In genomic region chr19:55353803-55354697, GRCh38 we compare ENCODE assay signal across 8 cellular contexts. TPM values are rescaled to one million over a fixed set of nuclear protein-coding genes. Genes with fewer than 3 reads are reported as not detected.
DNase-seq lines count a peak whose midpoint lies in the region; ATAC-seq and TF ChIP-seq lines count a peak whose summit lies in the region.

No MANE protein-coding gene starts in this region.

- no peaks in the 10 kb centered on the region for H3K9me3 Mint-ChIP-seq in T-helper 1 cell treated with Interleukin-12 subunit alpha and Interleukin-12 subunit beta and Interleukin-4 antibody, amounts not matched to agents 30 μg/mL and 1 μg/mL, for 36 hours

- peaks cover 20 to 48% (median 36%) of the 10 kb centered on the region in 10 experiments for H3K4me1 ChIP-seq in BLaER1 treated with 17β-estradiol and CSF1 and Interleukin-3, amounts not matched to agents 10 nM and 100 nM
- H3K4me1 ChIP-seq in right atrium auricular region (peaks cover 0 to 23% of the 10 kb centered on the region in 2 donors), gastrocnemius medialis (peaks cover 0 to 15% of the 10 kb centered on the region in 2 donors)

- peak overlapping the region; percentile 47 to 70 (median 54) for H3K4me3 ChIP-seq in BLaER1 treated with 17β-estradiol and CSF1 and Interleukin-3, amounts not matched to agents 10 nM and 100 nM
- H3K4me3 ChIP-seq in right atrium auricular region (peak overlapping the region; percentile 18 to 45), gastrocnemius medialis (peak overlapping the region; percentile 46 to 54 (median 50)), lower leg skin (ENCODE audit: low read depth, poor library complexity, severe bottlenecking) (no peak overlapping the region)

- peak in 62 of 76 experiments; percentile 25 to 95 (median 70) for DNase-seq in HUDEP-2 (lab: John Stamatoyannopoulos, UW; ENCODE audit: unreplicated experiment in 76 of 76)
- DNase-seq in amniotic epithelial cell (ENCODE audit: low read depth), result peak; percentile 45
- no peak for DNase-seq in right atrium auricular region (ENCODE audit: low spot score)
- DNase-seq in gastrocnemius medialis, result peak in 1 of 2 donors; percentile 36
- DNase-seq in lower leg skin (ENCODE audit: low spot score in 2 of 2), result no peak

- H3K9me3 ChIP-seq in BLaER1 treated with 17β-estradiol and CSF1 and Interleukin-3, amounts not matched to agents 10 nM and 100 nM (replicated peaks in 1 of 11), result no peaks in the 10 kb centered on the region; a peak in 1 of 22 replicates
- no peaks in the 10 kb centered on the region for H3K9me3 ChIP-seq in right atrium auricular region
- no peaks in the 10 kb centered on the region for H3K9me3 ChIP-seq in gastrocnemius medialis

- H3K4me1 Mint-ChIP-seq in T-helper 1 cell treated with Interleukin-12 subunit alpha and Interleukin-12 subunit beta and Interleukin-4 antibody, amounts not matched to agents 30 μg/mL and 1 μg/mL, for 36 hours (ENCODE audit: low read depth), result peaks cover 12% of the 10 kb centered on the region

- WGBS in lower leg skin, 2 donors, result 1 to 3% methylated on average over 26 to 39 of the region's 72 CpGs

- peak overlapping the region in 10 of 11 experiments; percentile 7 to 58 (median 38); a peak in 12 of 22 replicates for H3K9ac ChIP-seq in BLaER1 treated with 17β-estradiol and CSF1 and Interleukin-3, amounts not matched to agents 10 nM and 100 nM

- H3K36me3 ChIP-seq in BLaER1 treated with 17β-estradiol and CSF1 and Interleukin-3, amounts not matched to agents 10 nM and 100 nM, result no peaks in the 10 kb centered on the region; a peak in 1 of 22 replicates
- no peaks in the 10 kb centered on the region for H3K36me3 ChIP-seq in right atrium auricular region
- no peaks in the 10 kb centered on the region for H3K36me3 ChIP-seq in gastrocnemius medialis

- no peak overlapping the region for H3K27ac Mint-ChIP-seq in T-helper 1 cell treated with Interleukin-12 subunit alpha and Interleukin-12 subunit beta and Interleukin-4 antibody, amounts not matched to agents 30 μg/mL and 1 μg/mL, for 36 hours

- TF ChIP-seq POLR2A in gastrocnemius medialis (IDR thresholded peaks at IDR 0.05) (no peak), lower leg skin (IDR thresholded peaks at IDR 0.05) (no peak)

- peaks cover 60 to 76% (median 65%) of the 10 kb centered on the region in 11 experiments for H3K27me3 ChIP-seq in BLaER1 treated with 17β-estradiol and CSF1 and Interleukin-3, amounts not matched to agents 10 nM and 100 nM
- H3K27me3 ChIP-seq in right atrium auricular region (peaks cover 21 to 33% of the 10 kb centered on the region in 2 donors), gastrocnemius medialis (peaks cover 42 to 57% (median 54%) of the 10 kb centered on the region in 3 donors)

- intact Hi-C loops in gastrocnemius medialis (cut with DNase I; ENCODE audit: low total_unique reads), result no loop called here
- intact Hi-C loops in lower leg skin (cut with DNase I; ENCODE audit: low total_unique reads), result no loop called here

- in situ Hi-C loops in gastrocnemius medialis (cut with MboI; ENCODE audit: low sequenced_read_pairs in 4 of 4), result no loop called here

- ATAC-seq in gastrocnemius medialis (peak; percentile 84 to 86), HG02852 (IDR thresholded peaks at IDR 0.05; ENCODE audit: unreplicated experiment) (no peak)

- peaks cover 58% of the 10 kb centered on the region for H3K27me3 Mint-ChIP-seq in T-helper 1 cell treated with Interleukin-12 subunit alpha and Interleukin-12 subunit beta and Interleukin-4 antibody, amounts not matched to agents 30 μg/mL and 1 μg/mL, for 36 hours (ENCODE audit: low read depth)

- peaks cover 0 to 13% (median 0%) of the 10 kb centered on the region in 11 experiments; a peak in 4 of 22 replicates for H4K20me1 ChIP-seq in BLaER1 treated with 17β-estradiol and CSF1 and Interleukin-3, amounts not matched to agents 10 nM and 100 nM

- no peak overlapping the region for H3K27ac ChIP-seq in BLaER1 treated with 17β-estradiol and CSF1 and Interleukin-3, amounts not matched to agents 10 nM and 100 nM
- H3K27ac ChIP-seq in right atrium auricular region, result no peak overlapping the region
- H3K27ac ChIP-seq in gastrocnemius medialis, result no peak overlapping the region

- peak overlapping the region; percentile 86 to 99 (median 94) for H3K4me2 ChIP-seq in BLaER1 treated with 17β-estradiol and CSF1 and Interleukin-3, amounts not matched to agents 10 nM and 100 nM

- H3K36me3 Mint-ChIP-seq in T-helper 1 cell treated with Interleukin-12 subunit alpha and Interleukin-12 subunit beta and Interleukin-4 antibody, amounts not matched to agents 30 μg/mL and 1 μg/mL, for 36 hours (ENCODE audit: low read depth), result no peaks in the 10 kb centered on the region

- peak overlapping the region; percentile 81 for H3K4me3 Mint-ChIP-seq in T-helper 1 cell treated with Interleukin-12 subunit alpha and Interleukin-12 subunit beta and Interleukin-4 antibody, amounts not matched to agents 30 μg/mL and 1 μg/mL, for 36 hours

- TF ChIP-seq CTCF in right atrium auricular region (IDR thresholded peaks at IDR 0.05) (no peak), gastrocnemius medialis (IDR thresholded peaks at IDR 0.05 in 4 of 5, conservative IDR thresholded peaks at IDR 0.05 in 1 of 5) (no peak), lower leg skin (IDR thresholded peaks at IDR 0.05) (no peak)

RNA-seq across cellular contexts. Expression of gene COX6B2, which starts 0.5 kb away (rescaled TPM):
- total RNA-seq in right atrium auricular region (not detected), gastrocnemius medialis (not detected), lower leg skin (1 to 10 TPM in 1 of 4 donors, under 1 TPM in 2, not detected in 1; 0.42 to 1.1 (median 0.49) TPM)

RNA-seq across cellular contexts. Expression of gene GARIN5B, which starts 9.0 kb away (rescaled TPM):
- total RNA-seq in right atrium auricular region (not detected), gastrocnemius medialis (not detected), lower leg skin (not detected)

RNA-seq across cellular contexts. Expression of gene KMT5C, which starts 14.4 kb away (rescaled TPM):
- total RNA-seq in right atrium auricular region, result 1 to 10 TPM; 2.4 to 3.3 TPM
- total RNA-seq in gastrocnemius medialis, result 1 to 10 TPM; 2.5 to 5.4 (median 4.5) TPM
- total RNA-seq in lower leg skin, result 10 to 100 TPM; 16.5 to 25.4 (median 20.3) TPM

RNA-seq across cellular contexts. Expression of gene IL11, which starts 16.2 kb away (rescaled TPM):
- under 1 TPM in 1 of 2 donors, not detected in 1; 0.16 TPM for total RNA-seq in right atrium auricular region
- total RNA-seq in gastrocnemius medialis, result under 1 TPM in 1 of 4 donors, not detected in 3; 0.66 TPM
- under 1 TPM in 3 of 4 donors, not detected in 1; 0.23 to 0.68 (median 0.46) TPM for total RNA-seq in lower leg skin

RNA-seq across cellular contexts. Expression of gene TMEM190, which starts 22.6 kb away (rescaled TPM):
- total RNA-seq in right atrium auricular region, result not detected
- not detected for total RNA-seq in gastrocnemius medialis
- total RNA-seq in lower leg skin, result not detected

Comparison
In these comparisons a context has a peak if more than half of its experiments do, and no peak if none do; other contexts are left out.
1. DNase-seq: peak in HUDEP-2 (62 of 76) and amniotic epithelial cell (single experiment); none in right atrium auricular region (single experiment) and lower leg skin (0 of 2).